Comparison of ENCODE assay signal across 19 cellular contexts in the genomic region with DNA sequence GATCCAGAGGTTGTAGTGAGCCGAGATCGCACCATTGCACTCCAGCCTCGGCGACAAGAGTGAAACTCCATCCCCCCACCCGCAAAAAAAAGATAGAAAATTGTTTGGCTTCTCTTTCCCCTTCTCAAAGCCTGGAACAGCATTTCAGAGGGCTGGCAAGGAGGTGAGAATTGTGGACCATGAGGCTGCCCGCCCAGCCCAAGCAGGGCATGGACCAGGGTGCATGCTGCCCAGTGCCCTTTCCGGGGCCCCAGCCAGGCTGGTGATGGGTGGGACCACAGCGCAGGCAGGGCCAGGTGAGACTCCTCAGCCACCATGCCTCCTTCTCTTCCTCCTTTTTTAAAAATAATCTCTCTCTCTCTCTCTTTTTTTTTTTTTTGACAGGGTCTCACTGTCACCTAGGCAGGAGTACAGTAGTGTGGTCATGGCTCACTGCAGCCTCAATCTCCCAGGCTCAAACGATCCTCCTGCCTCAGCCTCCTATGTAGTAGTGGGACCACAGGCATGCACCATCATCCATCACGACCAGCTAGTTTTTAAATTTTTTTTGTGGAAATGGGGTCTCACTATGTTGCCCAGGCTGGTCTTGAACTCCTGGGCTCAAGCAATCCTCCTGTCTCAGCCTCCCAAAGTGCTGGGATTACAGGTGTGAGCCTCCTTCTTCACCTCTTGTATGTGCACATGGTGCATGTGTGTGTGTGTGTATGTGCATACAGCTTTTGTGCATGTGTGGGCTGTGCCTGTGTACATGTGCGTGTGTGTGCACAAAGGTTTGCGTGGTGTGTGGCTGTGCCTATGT. TPM values are rescaled to one million over a fixed set of nuclear protein-coding genes. Genes with fewer than 3 reads are reported as not detected.
DNase-seq lines count a peak whose midpoint lies in the region; ATAC-seq, FAIRE-seq and TF ChIP-seq lines count a peak whose summit lies in the region.
"Had no signal": no experiment of that assay in that cellular context is flagged by ENCODE, and none has a peak within 500 bp of the region (broad histone marks: within the 10 kb centered on the region; RNA-seq: fewer than 3 reads in every experiment).

No MANE protein-coding gene starts in this region.

- H3K4me3 ChIP-seq in KMS-11 (IDR thresholded peaks at IDR 0.05; ENCODE audit: insufficient read depth, low read depth, low read length), result no peak overlapping the region
- no peak overlapping the region for H3K4me3 ChIP-seq in H1 (ENCODE audit: extremely low read depth in 1 of 4, insufficient read depth in 2 of 4, low read depth in 3 of 4, low read length in 4 of 4)
- no peak overlapping the region for H3K4me3 ChIP-seq in SK-N-SH (ENCODE audit: low read depth in 2 of 2, low read length in 1 of 2)
- H3K4me3 ChIP-seq: GM23248, SJCRH30 had no signal

- no peaks in the 10 kb centered on the region for H3F3A ChIP-seq in SK-N-SH (replicated peaks; ENCODE audit: insufficient read depth)

- no peak for TF ChIP-seq EP300 in H1 (IDR thresholded peaks at IDR 0.05; ENCODE audit: borderline replicate concordance in 1 of 2, low read depth in 2 of 2, low read length in 2 of 2)
- no peak for TF ChIP-seq EP300 in SK-N-SH (IDR thresholded peaks at IDR 0.05; ENCODE audit: borderline replicate concordance in 1 of 2, low read depth in 1 of 2, low read length in 1 of 2)

- no peak for TF ChIP-seq CTCF in KMS-11 (conservative IDR thresholded peaks at IDR 0.05; ENCODE audit: low read depth, low read length)
- no peak for TF ChIP-seq CTCF in H1 (IDR thresholded peaks at IDR 0.05; ENCODE audit: control extremely low read depth in 1 of 3, insufficient read depth in 1 of 3, low read depth in 1 of 3, low read length in 3 of 3)
- no peak for TF ChIP-seq CTCF in SK-N-SH (IDR thresholded peaks at IDR 0.05)
- TF ChIP-seq CTCF in omental fat pad (IDR thresholded peaks at IDR 0.05), result no peak

- H3K4me2 ChIP-seq in KMS-11 (peak overlapping the region; percentile 86; the same call in 1 of the 2 replicates), H1 (ENCODE audit: insufficient read depth in 1 of 2, low read depth in 2 of 2, low read length in 2 of 2) (no peak overlapping the region), SK-N-SH (no peak overlapping the region)

- CTCF ChIA-PET in H1 (lab: Charles Lee; ENCODE audit: partially characterized antibody) (interaction anchor here (1.0 to 2.3 kb wide), 3 partner anchors 11 to 56 kb away, joined by 3 to 9 read pairs (median 3); no protein-coding TSS in a partner anchor), SK-N-SH (lab: Yijun Ruan, JAX) (no interaction called here)

- ATAC-seq in stimulated activated memory B cell treated with anti-CD40 and anti-IgM and Interleukin-4, amounts not matched to agents 10 μg/mL and 1 μg/mL and 100 μg/mL, for 72 hours, result no peak
- no peak for ATAC-seq in omental fat pad (ENCODE audit: low FRiP score)

- H3K9me3 ChIP-seq in H1 (ENCODE audit: insufficient read depth in 2 of 2, low read depth in 1 of 2, low read length in 1 of 2), result no peaks in the 10 kb centered on the region
- H3K9me3 ChIP-seq in SK-N-SH, result no peaks in the 10 kb centered on the region
- H3K9me3 ChIP-seq: BE2C, SJCRH30 had no signal

- H4K20me1 ChIP-seq in KMS-11 (ENCODE audit: insufficient read depth), result no peaks in the 10 kb centered on the region
- no peaks in the 10 kb centered on the region for H4K20me1 ChIP-seq in H1 (replicated peaks in 1 of 2; ENCODE audit: control insufficient read depth in 1 of 2, insufficient read depth in 2 of 2, low read length in 2 of 2)
- H4K20me1 ChIP-seq in SK-N-SH (ENCODE audit: insufficient read depth), result no peaks in the 10 kb centered on the region

- no peaks in the 10 kb centered on the region for H3K79me1 ChIP-seq in H1 (ENCODE audit: low read depth, low read length)

- H3K27me3 ChIP-seq in KMS-11 (ENCODE audit: insufficient read depth, low read depth) (no peaks in the 10 kb centered on the region), H1 (replicated peaks in 1 of 4; ENCODE audit: control insufficient read depth in 3 of 4, extremely low read depth in 1 of 4, insufficient read depth in 3 of 4, low read length in 3 of 4) (no peaks in the 10 kb centered on the region), SK-N-SH (ENCODE audit: insufficient read depth) (peaks cover 27% of the 10 kb centered on the region)

- H3K79me2 ChIP-seq in KMS-11 (ENCODE audit: insufficient read depth, low read depth), result no peaks in the 10 kb centered on the region
- H3K79me2 ChIP-seq in H1 (ENCODE audit: control insufficient read depth in 1 of 2, insufficient read depth in 2 of 2, low read length in 2 of 2), result no peaks in the 10 kb centered on the region
- H3K79me2 ChIP-seq in SK-N-SH (ENCODE audit: insufficient read depth), result no peaks in the 10 kb centered on the region

- FAIRE-seq in H1 (lab: Jason Lieb, UNC), result no peak

- no peaks in the 10 kb centered on the region for H3K36me3 Mint-ChIP-seq in stimulated activated memory B cell treated with anti-CD40 and anti-IgM and Interleukin-4, amounts not matched to agents 10 μg/mL and 1 μg/mL and 100 μg/mL, for 72 hours
- H3K36me3 Mint-ChIP-seq: CD4-positive, alpha-beta memory T cell had no signal

- no peak overlapping the region for H2BK120ac ChIP-seq in H1 (replicated peaks; ENCODE audit: low read depth, low read length)

- no peaks in the 10 kb centered on the region for H3K9me2 ChIP-seq in SK-N-SH

- peak overlapping the region; percentile 32; the same call in 1 of the 2 replicates for H3K18ac ChIP-seq in H1 (ENCODE audit: extremely low read depth, low read length)

- H4K8ac ChIP-seq in H1 (ENCODE audit: extremely low read depth, insufficient read depth, low read length), result no peak overlapping the region

- peak overlapping the region; percentile 30 for H4K91ac ChIP-seq in H1 (replicated peaks; ENCODE audit: insufficient read length, low read length)

- H4K5ac ChIP-seq in H1 (ENCODE audit: insufficient read length, low read depth, low read length), result no peak overlapping the region

- peak overlapping the region; percentile 96 for H3K27ac Mint-ChIP-seq in stimulated activated memory B cell treated with anti-CD40 and anti-IgM and Interleukin-4, amounts not matched to agents 10 μg/mL and 1 μg/mL and 100 μg/mL, for 72 hours

- no peaks in the 10 kb centered on the region for H3K9me3 Mint-ChIP-seq in stimulated activated memory B cell treated with anti-CD40 and anti-IgM and Interleukin-4, amounts not matched to agents 10 μg/mL and 1 μg/mL and 100 μg/mL, for 72 hours
- H3K9me3 Mint-ChIP-seq: CD4-positive, alpha-beta memory T cell had no signal

- H3K4me3 Mint-ChIP-seq in stimulated activated memory B cell treated with anti-CD40 and anti-IgM and Interleukin-4, amounts not matched to agents 10 μg/mL and 1 μg/mL and 100 μg/mL, for 72 hours, result no peak overlapping the region

- whole genome bisulfite sequencing in H1 (ENCODE audit: extremely low coverage in 1 of 2, insufficient coverage in 1 of 2, insufficient read length in 1 of 2, insufficient replicate concordance in 2 of 2, low coverage in 1 of 2, low lambda C conversion rate in 2 of 2, missing lambda C conversion rate in 1 of 2), 2 experiments, result 91% methylated on average over 7 of the region's 12 CpGs; no CpG with 5 or more reads in 1 of the 2 experiments
- WGBS in SK-N-SH (ENCODE audit: low lambda C conversion rate), result 63% methylated on average over 12 of the region's 12 CpGs

- TF ChIP-seq RAD21 in H1 (IDR thresholded peaks at IDR 0.05 in 1 of 2, conservative IDR thresholded peaks at IDR 0.05 in 1 of 2; ENCODE audit: low read depth in 2 of 2, low read length in 2 of 2) (no peak), SK-N-SH (IDR thresholded peaks at IDR 0.05; ENCODE audit: low read length) (no peak)

- no peaks in the 10 kb centered on the region for H3K27me3 Mint-ChIP-seq in stimulated activated memory B cell treated with anti-CD40 and anti-IgM and Interleukin-4, amounts not matched to agents 10 μg/mL and 1 μg/mL and 100 μg/mL, for 72 hours

- DNase-seq in D341Med (ENCODE audit: low spot score), result peak; percentile 21
- DNase-seq in H1 (ENCODE audit: low read depth in 1 of 2, low spot score in 2 of 2), result no peak
- DNase-seq in midbrain (lab: John Stamatoyannopoulos, UW), result no peak
- no peak for DNase-seq in SK-N-SH
- no peak for DNase-seq in omental fat pad (ENCODE audit: low spot score)
- DNase-seq: BE2C; CD4-positive, alpha-beta memory T cell; GF-D8; GM23248; HCEC 1CT; KG1; NCI-H1417 treated with DMSO at 0.1 percent for 48 hours; NCI-H187 treated with DMSO at 0.1 percent for 48 hours; NCI-H345; NCI-H524 treated with DMSO at 0.1 percent for 48 hours; SJCRH30 had no signal

- peak overlapping the region; percentile 40; the same call in 1 of the 2 replicates for H2BK20ac ChIP-seq in H1 (ENCODE audit: low read length)

- H2BK5ac ChIP-seq in H1 (ENCODE audit: low read depth, low read length), result peak overlapping the region; percentile 44

- H2AK5ac ChIP-seq in H1 (ENCODE audit: low read depth, low read length), result peak overlapping the region; percentile 99; the same call in 1 of the 2 replicates

- H2BK15ac ChIP-seq in H1 (ENCODE audit: low read length), result peak overlapping the region; percentile 72; the same call in 1 of the 2 replicates

- H2AFZ ChIP-seq in KMS-11 (ENCODE audit: low read depth) (no peak overlapping the region), H1 (ENCODE audit: low read length) (no peak overlapping the region), SK-N-SH (ENCODE audit: low read depth) (no peak overlapping the region)
- H2AFZ ChIP-seq: GM23248 had no signal

- peak overlapping the region; percentile 84; the same call in 1 of the 2 replicates for H2BK12ac ChIP-seq in H1 (ENCODE audit: low read depth, low read length)

- H3K9ac ChIP-seq in KMS-11 (no peak overlapping the region), H1 (replicated peaks in 1 of 4; ENCODE audit: extremely low read depth in 1 of 4, low read depth in 3 of 4, low read length in 3 of 4) (no peak overlapping the region), SK-N-SH (no peak overlapping the region)
- H3K9ac ChIP-seq: GM23248 had no signal

- POLR2A ChIA-PET in H1 (lab: Charles Lee; ENCODE audit: partially characterized antibody) (no interaction called here), SK-N-SH (lab: Yijun Ruan, JAX) (no interaction called here)

- no peak for TF ChIP-seq POLR2A in H1 (IDR thresholded peaks at IDR 0.05; ENCODE audit: control extremely low read depth in 1 of 2, low read depth in 2 of 2, low read length in 2 of 2)

- H3K23me2 ChIP-seq in H1 (ENCODE audit: low read depth, low read length), result peaks cover 2% of the 10 kb centered on the region; the same call in 1 of the 2 replicates

- H3K14ac ChIP-seq in H1 (ENCODE audit: insufficient read length), result no peak overlapping the region

- no peak overlapping the region for H3K56ac ChIP-seq in H1 (replicated peaks; ENCODE audit: insufficient read length, low read depth, low read length)

- H3K27ac ChIP-seq in KMS-11, result no peak overlapping the region
- no peak overlapping the region for H3K27ac ChIP-seq in H1 (ENCODE audit: low read depth, low read length)
- H3K27ac ChIP-seq in SK-N-SH (ENCODE audit: low read depth in 2 of 2, low read length in 1 of 2), result no peak overlapping the region
- H3K27ac ChIP-seq: GM23248, SJCRH30 had no signal

- no peaks in the 10 kb centered on the region for H3K36me3 ChIP-seq in KMS-11 (ENCODE audit: insufficient read depth)
- H3K36me3 ChIP-seq in H1 (ENCODE audit: control insufficient read depth in 2 of 4, insufficient read depth in 4 of 4, low read length in 3 of 4), result no peaks in the 10 kb centered on the region
- H3K36me3 ChIP-seq in SK-N-SH (replicated peaks in 1 of 2; ENCODE audit: control insufficient read depth in 1 of 2, insufficient read depth in 2 of 2, low read length in 1 of 2), result no peaks in the 10 kb centered on the region
- H3K36me3 ChIP-seq: BE2C, SJCRH30 had no signal

- peaks cover 26% of the 10 kb centered on the region for H3K4me1 ChIP-seq in KMS-11 (ENCODE audit: low read depth, poor library complexity, severe bottlenecking)
- peaks cover 3 to 34% (median 25%) of the 10 kb centered on the region in 4 experiments for H3K4me1 ChIP-seq in H1 (replicated peaks in 1 of 4; ENCODE audit: control insufficient read depth in 3 of 4, insufficient read depth in 4 of 4, low read length in 3 of 4)
- H3K4me1 ChIP-seq in SK-N-SH (ENCODE audit: control insufficient read depth in 1 of 2, insufficient read depth in 2 of 2, low read depth in 1 of 2, low read length in 1 of 2), result peaks cover 0 to 10% of the 10 kb centered on the region in 2 experiments; a peak in 1 of 4 replicates
- H3K4me1 ChIP-seq: BE2C had no signal

- no peak overlapping the region for H3K23ac ChIP-seq in H1 (ENCODE audit: insufficient read length)

- H3K4me1 Mint-ChIP-seq in stimulated activated memory B cell treated with anti-CD40 and anti-IgM and Interleukin-4, amounts not matched to agents 10 μg/mL and 1 μg/mL and 100 μg/mL, for 72 hours, result peaks cover 58% of the 10 kb centered on the region

- no peak overlapping the region for H3K4ac ChIP-seq in H1 (replicated peaks; ENCODE audit: insufficient read length, low read depth, low read length)

RNA-seq across cellular contexts. Expression of a gene that starts 22.2 kb away (rescaled TPM):
- 3.0 and 3.5 TPM in 2 replicates for total RNA-seq in H1 (2021; fragmentation: NEBNext Ultra II Directional; extraction: Animal tissue kit (Norgen Biotek cat#: 25700))
- 2.5 and 3.2 TPM in 2 replicates for polyA plus RNA-seq in H1 (2011; rRNA removed)
- polyA plus RNA-seq in H1 (2011; cell fraction: cytosol; rRNA removed), result 2.4 TPM
- polyA plus RNA-seq in H1 (2011; cell fraction: nucleus; rRNA removed), result 2.9 TPM
- polyA plus RNA-seq in H1 (2012, experiment 1 of 2), result 1.7 to 3.5 TPM (median 2.9 TPM) in 4 replicates
- 2.8 TPM for polyA plus RNA-seq in H1 (2012, experiment 2 of 2)
- polyA plus RNA-seq in H1 (2013, experiment 1 of 2), result 3.0 TPM
- 2.5 TPM for polyA plus RNA-seq in H1 (2013, experiment 2 of 2)
- polyA minus RNA-seq in H1 (2011; rRNA and poly(A)+ RNA removed), result 1.5 and 2.5 TPM in 2 replicates
- polyA minus RNA-seq in H1 (2011; cell fraction: cytosol; rRNA and poly(A)+ RNA removed), result 1.8 TPM
- 0.90 TPM for polyA minus RNA-seq in H1 (2011; cell fraction: nucleus; rRNA and poly(A)+ RNA removed)
- not detected in 2 replicates for polyA plus RNA-seq in SK-N-SH (2012; rRNA removed)
- not detected in 2 replicates for polyA plus RNA-seq in SK-N-SH (2012; cell fraction: cytosol; rRNA removed)
- polyA plus RNA-seq in SK-N-SH (2012; cell fraction: nucleus; rRNA removed), result not detected in 2 replicates
- total RNA-seq in omental fat pad, result under 1 TPM; 0.28 to 0.56 (median 0.40) TPM
- total RNA-seq: CD4-positive, alpha-beta memory T cell; GM23248; SJCRH30 had no signal
- polyA plus RNA-seq: AG04450; CD4-positive, alpha-beta memory T cell; GM23248 had no signal

RNA-seq across cellular contexts. Expression of a gene that starts 55.5 kb away (rescaled TPM):
- total RNA-seq in H1 (2021; fragmentation: NEBNext Ultra II Directional; extraction: Animal tissue kit (Norgen Biotek cat#: 25700)), result 148 and 154 TPM in 2 replicates
- polyA plus RNA-seq in H1 (2011; rRNA removed) (133 and 189 TPM in 2 replicates), SK-N-SH (2012; rRNA removed) (not detected in 2 replicates)
- polyA plus RNA-seq in H1 (2011; cell fraction: cytosol; rRNA removed), result 182 TPM
- 122 TPM for polyA plus RNA-seq in H1 (2011; cell fraction: nucleus; rRNA removed)
- polyA plus RNA-seq in H1 (2012, experiment 1 of 2), result 124 to 162 TPM (median 153 TPM) in 4 replicates
- polyA plus RNA-seq in H1 (2012, experiment 2 of 2), result 151 TPM
- 89.5 TPM for polyA plus RNA-seq in H1 (2013, experiment 1 of 2)
- 85.7 TPM for polyA plus RNA-seq in H1 (2013, experiment 2 of 2)
- 110 and 121 TPM in 2 replicates for polyA minus RNA-seq in H1 (2011; rRNA and poly(A)+ RNA removed)
- 106 TPM for polyA minus RNA-seq in H1 (2011; cell fraction: cytosol; rRNA and poly(A)+ RNA removed)
- polyA minus RNA-seq in H1 (2011; cell fraction: nucleus; rRNA and poly(A)+ RNA removed), result 60.1 TPM
- polyA plus RNA-seq in SK-N-SH (2012; cell fraction: cytosol; rRNA removed), result not detected in 2 replicates
- polyA plus RNA-seq in SK-N-SH (2012; cell fraction: nucleus; rRNA removed), result not detected in 2 replicates
- total RNA-seq in omental fat pad, result not detected
- total RNA-seq: CD4-positive, alpha-beta memory T cell; GM23248; SJCRH30 had no signal
- polyA plus RNA-seq: AG04450; CD4-positive, alpha-beta memory T cell; GM23248 had no signal

Comparison
In these comparisons a context has a peak if more than half of its experiments do, and no peak if none do; other contexts are left out.
1. RNA of a gene that starts 55.5 kb away (total RNA-seq): 148 to 154 TPM in H1; not detected in omental fat pad; every median in the first group is over 100 times any median in the second.